ENCODE assay signal across 2 cellular contexts in the genomic region with DNA sequence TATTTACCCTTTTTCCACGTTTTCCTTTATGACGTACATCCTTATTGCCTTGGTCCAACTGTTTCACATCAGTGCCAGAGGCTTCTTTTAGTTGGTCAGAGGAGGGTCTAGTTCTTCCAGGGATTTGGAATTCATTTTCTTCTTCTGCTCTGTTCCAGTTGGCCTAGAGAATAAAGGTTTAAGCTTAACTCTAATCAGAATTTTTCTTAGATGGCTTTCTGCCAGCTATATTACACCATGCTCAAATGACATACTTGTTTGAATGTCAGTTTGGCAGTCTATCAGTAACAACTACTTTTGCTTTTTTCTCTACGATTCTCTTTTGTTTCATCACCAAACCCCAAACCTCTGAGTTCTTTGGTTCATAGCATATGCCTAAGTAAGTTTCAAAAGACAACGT.
A peak's percentile ranks its signal among the peaks of the same experiment; 100 is the strongest.
TF ChIP-seq lines count a peak whose summit lies in the region.

No MANE protein-coding gene starts in this region.

TF ChIP-seq in HEK293, 187 proteins besides CTCF, POLR2A, EP300 and RAD21:
- TF ChIP-seq SCRT2 (tag by site-specific recombination; IDR thresholded peaks at IDR 0.05): peak; percentile 35; the same call in 1 of the 2 replicates
- TF ChIP-seq MZF1 (tag by site-specific recombination; IDR thresholded peaks at IDR 0.05; ENCODE audit: borderline replicate concordance): no peak
- no peak for TF ChIP-seq ZNF473 (tag by site-specific recombination; IDR thresholded peaks at IDR 0.05)
- TF ChIP-seq TRIM28 (IDR thresholded peaks at IDR 0.05; ENCODE audit: borderline replicate concordance, low read length): no peak
- no peak for TF ChIP-seq ZNF133 (tag by site-specific recombination; IDR thresholded peaks at IDR 0.05)
- no peak for TF ChIP-seq ZNF777 (tag by site-specific recombination; IDR thresholded peaks at IDR 0.05; ENCODE audit: borderline replicate concordance)
- no peak for TF ChIP-seq ZNF664 (tag by site-specific recombination; IDR thresholded peaks at IDR 0.05)
TF ChIP-seq in HEK293: peak in this region for 1.

TF ChIP-seq in IMR-90, 13 proteins besides CTCF, POLR2A, EP300 and RAD21:
- TF ChIP-seq MAZ (IDR thresholded peaks at IDR 0.05; ENCODE audit: borderline replicate concordance, low read depth, low read length) (no peak), SMC3 (IDR thresholded peaks at IDR 0.05; ENCODE audit: low read depth, low read length) (no peak), RCOR1 (IDR thresholded peaks at IDR 0.05; ENCODE audit: insufficient replicate concordance, low read length) (no peak), MAFK (IDR thresholded peaks at IDR 0.05; ENCODE audit: low read depth, low read length) (no peak), RFX5 (IDR thresholded peaks at IDR 0.05; ENCODE audit: low read depth, low read length) (no peak), BHLHE40 (IDR thresholded peaks at IDR 0.05; ENCODE audit: low read depth, low read length) (no peak), CEBPB (IDR thresholded peaks at IDR 0.05; ENCODE audit: low read depth, low read length) (no peak), FOS (IDR thresholded peaks at IDR 0.05; ENCODE audit: low read depth, low read length) (no peak), CHD1 (IDR thresholded peaks at IDR 0.05; ENCODE audit: low read depth, low read length) (no peak), NFE2L2 (IDR thresholded peaks at IDR 0.05; ENCODE audit: low read depth, low read length) (no peak)
- TF ChIP-seq, protein P1, sequence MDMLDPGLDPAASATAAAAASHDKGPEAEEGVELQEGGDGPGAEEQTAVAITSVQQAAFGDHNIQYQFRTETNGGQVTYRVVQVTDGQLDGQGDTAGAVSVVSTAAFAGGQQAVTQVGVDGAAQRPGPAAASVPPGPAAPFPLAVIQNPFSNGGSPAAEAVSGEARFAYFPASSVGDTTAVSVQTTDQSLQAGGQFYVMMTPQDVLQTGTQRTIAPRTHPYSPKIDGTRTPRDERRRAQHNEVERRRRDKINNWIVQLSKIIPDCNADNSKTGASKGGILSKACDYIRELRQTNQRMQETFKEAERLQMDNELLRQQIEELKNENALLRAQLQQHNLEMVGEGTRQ (IDR thresholded peaks at IDR 0.05; ENCODE audit: low read depth, low read length): no peak
- TF ChIP-seq, protein P2, sequence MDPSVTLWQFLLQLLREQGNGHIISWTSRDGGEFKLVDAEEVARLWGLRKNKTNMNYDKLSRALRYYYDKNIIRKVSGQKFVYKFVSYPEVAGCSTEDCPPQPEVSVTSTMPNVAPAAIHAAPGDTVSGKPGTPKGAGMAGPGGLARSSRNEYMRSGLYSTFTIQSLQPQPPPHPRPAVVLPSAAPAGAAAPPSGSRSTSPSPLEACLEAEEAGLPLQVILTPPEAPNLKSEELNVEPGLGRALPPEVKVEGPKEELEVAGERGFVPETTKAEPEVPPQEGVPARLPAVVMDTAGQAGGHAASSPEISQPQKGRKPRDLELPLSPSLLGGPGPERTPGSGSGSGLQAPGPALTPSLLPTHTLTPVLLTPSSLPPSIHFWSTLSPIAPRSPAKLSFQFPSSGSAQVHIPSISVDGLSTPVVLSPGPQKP (IDR thresholded peaks at IDR 0.05; ENCODE audit: borderline replicate concordance, low read depth, low read length): no peak
